ENCODE assay signal across 10 cellular contexts in the genomic region with DNA sequence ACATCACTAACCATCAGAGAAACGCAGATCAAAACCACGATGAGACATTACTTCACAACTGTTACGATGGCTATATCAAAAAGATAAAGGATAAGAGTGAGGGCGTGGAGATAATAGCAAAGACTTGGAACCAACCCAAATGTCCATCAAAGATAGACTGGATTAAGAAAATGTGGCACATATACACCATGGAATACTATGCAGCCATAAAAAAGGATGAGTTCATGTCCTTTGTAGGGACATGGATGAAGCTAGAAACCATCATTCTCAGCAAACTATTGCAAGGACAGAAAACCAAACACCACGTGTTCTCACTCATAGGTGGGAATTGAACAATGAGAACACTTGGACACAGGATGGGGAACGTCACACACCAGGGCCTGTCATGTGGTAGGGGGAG. TPM values are rescaled to one million over a fixed set of nuclear protein-coding genes. Genes with fewer than 3 reads are reported as not detected.
"Had no signal": no experiment of that assay in that cellular context is flagged by ENCODE, and none has a peak within 500 bp of the region (broad histone marks: within the 10 kb centered on the region; RNA-seq: fewer than 3 reads in every experiment).

No MANE protein-coding gene starts in this region.

RNA-seq across cellular contexts. Expression of a gene that starts 8.8 kb away (rescaled TPM):
- total RNA-seq: stomach, thyroid gland, tibial nerve, transverse colon, upper lobe of left lung, upper lobe of right lung, ureter, urinary bladder, uterus had no signal
- polyA plus RNA-seq: urinary bladder had no signal

RNA-seq across cellular contexts. Expression of a gene that starts 31.9 kb away (rescaled TPM):
- total RNA-seq: testis, tibial nerve, transverse colon, ureter had no signal
- polyA plus RNA-seq: stomach, urinary bladder had no signal
